In the genomic region with DNA sequence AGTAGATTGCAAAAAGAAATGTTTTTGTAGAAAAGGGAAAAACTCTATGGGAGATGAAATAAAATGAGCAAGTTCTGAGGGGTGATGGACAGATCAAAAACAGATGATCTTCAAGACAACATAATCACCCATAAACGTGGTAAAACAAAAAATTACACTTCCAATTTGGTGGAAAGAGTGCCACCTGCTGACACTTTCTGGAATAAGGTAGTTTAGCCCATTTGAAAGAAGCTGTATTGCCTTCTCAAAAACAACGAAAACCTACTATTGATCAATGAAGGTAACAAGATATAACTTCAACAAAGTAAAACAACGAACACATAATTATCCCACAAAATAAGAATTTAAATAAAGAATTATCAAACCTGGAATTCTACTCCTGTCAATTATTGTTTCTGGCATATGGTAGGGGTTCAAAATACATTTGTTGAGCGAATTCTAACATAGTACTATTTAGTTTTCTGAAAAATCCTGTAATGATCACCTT, we compare ENCODE assay signal across 7 cellular contexts. TPM values are rescaled to one million over a fixed set of nuclear protein-coding genes. Genes with fewer than 3 reads are reported as not detected.
DNase-seq lines count a peak whose midpoint lies in the region; ATAC-seq and TF ChIP-seq lines count a peak whose summit lies in the region.

No MANE protein-coding gene starts in this region.

- no peak overlapping the region for H3K27ac ChIP-seq in DOHH2 (ENCODE audit: low read depth, low read length)
- no peak overlapping the region for H3K27ac ChIP-seq in RWPE1

- DNase-seq in HT1080 (ENCODE audit: low read depth) = peak; percentile 50
- DNase-seq in RWPE1 (ENCODE audit: low spot score) = peak; percentile 61
- DNase-seq in activated naive CD8-positive, alpha-beta T cell treated with anti-CD3 and anti-CD28 coated beads, Interleukin-2, amount 10 ng/mL, durations not matched to agents 7 days and 5 days = no peak
- DNase-seq in immature natural killer cell = peak; percentile 55 to 67 (median 59)
- peak; percentile 64 to 74 for DNase-seq in stimulated activated CD4-positive, alpha-beta T cell treated with anti-CD3 and anti-CD28 coated beads, Interleukin-2, amount 100 ng/mL, for 48 hours

- peaks cover 15% of the 10 kb centered on the region for H3F3A ChIP-seq in DOHH2 (ENCODE audit: control insufficient read depth, insufficient read depth)

- H3K27me3 Mint-ChIP-seq in activated naive CD8-positive, alpha-beta T cell treated with anti-CD3 and anti-CD28 coated beads, Interleukin-2, amount 10 ng/mL, durations not matched to agents 7 days and 5 days = no peaks in the 10 kb centered on the region
- H3K27me3 Mint-ChIP-seq in immature natural killer cell (ENCODE audit: low read depth in 3 of 3) = peaks cover 5 to 10% (median 7%) of the 10 kb centered on the region in 3 donors

- CTCF ChIA-PET in RWPE1 (lab: Yijun Ruan, JAX) = interaction anchor here (0.6 to 1.6 kb wide), 12 partner anchors 10 to 439 kb away, joined by 3 to 9 read pairs (median 4); no protein-coding TSS in a partner anchor

- H3K9me3 ChIP-seq in DOHH2 (ENCODE audit: control insufficient read depth, insufficient read depth, low read length) = no peaks in the 10 kb centered on the region

- peaks cover 46% of the 10 kb centered on the region for H3K4me1 Mint-ChIP-seq in activated naive CD8-positive, alpha-beta T cell treated with anti-CD3 and anti-CD28 coated beads, Interleukin-2, amount 10 ng/mL, durations not matched to agents 7 days and 5 days
- peaks cover 32 to 42% of the 10 kb centered on the region in 2 donors for H3K4me1 Mint-ChIP-seq in immature natural killer cell

- H3K4me1 ChIP-seq in DOHH2 (ENCODE audit: control insufficient read depth, low read length) = peaks cover 38% of the 10 kb centered on the region

- H4K20me1 ChIP-seq in DOHH2 (ENCODE audit: control insufficient read depth, insufficient read depth, low read depth, low read length) = no peaks in the 10 kb centered on the region

- no peak for ATAC-seq in activated naive CD8-positive, alpha-beta T cell treated with anti-CD3 and anti-CD28 coated beads, Interleukin-2, amount 10 ng/mL, durations not matched to agents 7 days and 5 days (ENCODE audit: low read depth)
- no peak for ATAC-seq in HG03460 (IDR thresholded peaks at IDR 0.05; ENCODE audit: unreplicated experiment)

- H3K9me2 ChIP-seq in DOHH2 (replicated peaks; ENCODE audit: control insufficient read depth, low read length) = no peaks in the 10 kb centered on the region

- H3K27ac Mint-ChIP-seq in activated naive CD8-positive, alpha-beta T cell treated with anti-CD3 and anti-CD28 coated beads, Interleukin-2, amount 10 ng/mL, durations not matched to agents 7 days and 5 days = peak overlapping the region; percentile 39
- H3K27ac Mint-ChIP-seq in immature natural killer cell = peak overlapping the region in 3 of 6 donors; percentile 51 to 57 (median 53)

- H3K9me3 Mint-ChIP-seq in activated naive CD8-positive, alpha-beta T cell treated with anti-CD3 and anti-CD28 coated beads, Interleukin-2, amount 10 ng/mL, durations not matched to agents 7 days and 5 days = no peaks in the 10 kb centered on the region
- no peaks in the 10 kb centered on the region for H3K9me3 Mint-ChIP-seq in immature natural killer cell

- H3K36me3 Mint-ChIP-seq in activated naive CD8-positive, alpha-beta T cell treated with anti-CD3 and anti-CD28 coated beads, Interleukin-2, amount 10 ng/mL, durations not matched to agents 7 days and 5 days = peaks cover 7% of the 10 kb centered on the region
- peaks cover 0 to 8% (median 3%) of the 10 kb centered on the region in 3 donors for H3K36me3 Mint-ChIP-seq in immature natural killer cell

- H3K36me3 ChIP-seq in DOHH2 (ENCODE audit: control insufficient read depth, low read length) = peaks cover 12% of the 10 kb centered on the region

- peak overlapping the region; percentile 22 for H3K4me2 ChIP-seq in DOHH2 (ENCODE audit: low read length)

- no peak overlapping the region for H3K4me3 ChIP-seq in DOHH2 (ENCODE audit: low read length)

- TF ChIP-seq CTCF in DOHH2 (IDR thresholded peaks at IDR 0.05; ENCODE audit: low read depth, low read length, poor library complexity, severe bottlenecking) = peak; percentile 74
- TF ChIP-seq CTCF in RWPE1 (conservative IDR thresholded peaks at IDR 0.05; ENCODE audit: low read depth) = peak; percentile 73

- H3K79me2 ChIP-seq in DOHH2 (ENCODE audit: control insufficient read depth, low read length) = peaks cover 30% of the 10 kb centered on the region

- H3K4me3 Mint-ChIP-seq in activated naive CD8-positive, alpha-beta T cell treated with anti-CD3 and anti-CD28 coated beads, Interleukin-2, amount 10 ng/mL, durations not matched to agents 7 days and 5 days = peak overlapping the region; percentile 66
- peak overlapping the region in 3 of 5 donors; percentile 31 to 44 (median 39) for H3K4me3 Mint-ChIP-seq in immature natural killer cell

- POLR2A ChIA-PET in RWPE1 (lab: Yijun Ruan, JAX; ENCODE audit: low non-redundant PET) = interaction anchor here (0.7 kb wide), 1 partner anchor 53 kb away, joined by 3 read pairs; a partner anchor contains a TSS
- POLR2A ChIA-PET in activated naive CD8-positive, alpha-beta T cell treated with anti-CD3 and anti-CD28 coated beads, Interleukin-2, amount 10 ng/mL, durations not matched to agents 7 days and 5 days (lab: Charles Lee) = interaction anchor here (1.9 kb wide), 1 partner anchor 247 kb away, joined by 6 read pairs; a partner anchor contains a TSS

- no peaks in the 10 kb centered on the region for H3K27me3 ChIP-seq in DOHH2 (ENCODE audit: control insufficient read depth, low read length)

RNA-seq across cellular contexts. Expression of a gene that starts 2.5 kb away (rescaled TPM):
- 23.8 and 29.5 TPM in 2 replicates for total RNA-seq in HT1080 (2014; rRNA removed; shearing (Covaris generic))
- 33.0 and 33.1 TPM in 2 replicates for polyA plus RNA-seq in HT1080 (2015; cell fraction: cytosol; rRNA removed)
- 15.9 and 18.0 TPM in 2 replicates for polyA plus RNA-seq in HT1080 (2015; cell fraction: nucleus; rRNA removed)
- total RNA-seq in activated naive CD8-positive, alpha-beta T cell treated with anti-CD3 and anti-CD28 coated beads, Interleukin-2, amount 10 ng/mL, durations not matched to agents 7 days and 5 days = 10 to 100 TPM; 13.1 to 15.5 TPM
- 1 to 10 TPM; 5.8 to 7.8 (median 7.5) TPM for polyA plus RNA-seq in immature natural killer cell

RNA-seq across cellular contexts. Expression of a gene that starts 52.6 kb away (rescaled TPM):
- 4.0 and 6.0 TPM in 2 replicates for total RNA-seq in HT1080 (2014; rRNA removed; shearing (Covaris generic))
- polyA plus RNA-seq in HT1080 (2015; cell fraction: cytosol; rRNA removed) = 6.9 and 8.2 TPM in 2 replicates
- 9.9 and 10.9 TPM in 2 replicates for polyA plus RNA-seq in HT1080 (2015; cell fraction: nucleus; rRNA removed)
- 10 to 100 TPM; 16.5 to 17.3 TPM for total RNA-seq in activated naive CD8-positive, alpha-beta T cell treated with anti-CD3 and anti-CD28 coated beads, Interleukin-2, amount 10 ng/mL, durations not matched to agents 7 days and 5 days
- 1 to 10 TPM; 1.1 to 2.5 (median 1.3) TPM for polyA plus RNA-seq in immature natural killer cell
